8 cellular contexts compared by ENCODE assay signal in the genomic region with DNA sequence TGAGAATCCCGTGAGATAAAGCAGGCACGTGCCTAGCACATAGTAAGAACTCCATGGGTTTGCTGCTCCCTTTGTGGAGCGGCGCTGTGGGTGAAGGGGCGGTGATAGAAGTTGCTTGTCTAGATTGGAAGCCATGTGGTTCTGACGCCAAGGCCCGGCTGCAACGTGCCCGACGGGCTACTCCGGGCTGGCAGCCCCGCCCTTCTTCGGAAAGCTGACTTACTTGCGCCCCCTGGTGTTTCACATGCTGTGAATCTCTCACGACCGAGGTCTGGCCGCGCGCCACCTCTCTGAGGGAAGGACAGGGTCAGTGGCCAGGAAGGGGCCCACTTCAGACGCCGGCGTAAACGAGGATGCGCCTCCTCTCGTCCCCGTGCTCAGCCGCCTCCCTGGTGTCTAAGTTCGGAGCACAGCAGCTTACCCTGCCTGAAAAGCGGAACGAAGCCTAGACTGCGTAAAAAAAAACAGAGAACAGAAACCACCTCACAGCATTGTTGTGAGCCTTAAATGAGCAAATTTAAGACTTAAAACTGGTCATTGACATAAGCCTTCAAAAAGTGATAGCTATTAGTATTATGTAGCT. TPM values are rescaled to one million over a fixed set of nuclear protein-coding genes. Genes with fewer than 3 reads are reported as not detected.
DNase-seq lines count a peak whose midpoint lies in the region; ATAC-seq, FAIRE-seq and TF ChIP-seq lines count a peak whose summit lies in the region.

No MANE protein-coding gene starts in this region.

- peaks cover 12 to 24% of the 10 kb centered on the region in 2 donors for H3K27me3 Mint-ChIP-seq in T-cell

- H3K27ac Mint-ChIP-seq in T-cell = peak overlapping the region; percentile 36 to 40

- no peaks in the 10 kb centered on the region for H3K9me3 ChIP-seq in psoas muscle

- peak overlapping the region; percentile 71 to 74 (median 72) for H3K4me3 Mint-ChIP-seq in T-cell

- WGBS in psoas muscle, 3 donors = 1 to 3% (median 2%) methylated on average over 26 to 31 of the region's 31 CpGs
- under 1% methylated on average over 31 of the region's 31 CpGs for WGBS in urinary bladder

- H3K9me3 Mint-ChIP-seq in T-cell = no peaks in the 10 kb centered on the region

- peak overlapping the region; percentile 46 for H3K27ac ChIP-seq in psoas muscle
- peak overlapping the region; percentile 2 for H3K27ac ChIP-seq in urinary bladder (ENCODE audit: low read depth)

- DNase-seq in GM12892 (ENCODE audit: insufficient read length) (peak; percentile 53), NCI-H1436 treated with DMSO at 0.1 percent for 48 hours (lab: John Stamatoyannopoulos, UW) (peak; percentile 52), T-cell (peak; percentile 56 to 84 (median 77)), amniotic epithelial cell (ENCODE audit: low read depth) (peak; percentile 90), left cardiac atrium (peak; percentile 98), psoas muscle (peak; percentile 95 to 97)

- ATAC-seq in HG02852 (IDR thresholded peaks at IDR 0.05; ENCODE audit: unreplicated experiment) (peak; percentile 86), T-cell (replicated peaks in 1 of 4) (peak; percentile 91 to 96 (median 94)), left cardiac atrium (peak; percentile 92 to 93), psoas muscle (peak; percentile 93 to 99 (median 96))

- H3K4me3 ChIP-seq in psoas muscle (peak overlapping the region; percentile 59), urinary bladder (ENCODE audit: low read depth, low read length) (no peak overlapping the region)

- no peaks in the 10 kb centered on the region for H3K36me3 Mint-ChIP-seq in T-cell

- POLR2A ChIA-PET in T-cell (lab: Charles Lee) = interaction anchor here in 1 of 2 donors (0.6 to 0.9 kb wide), 2 partner anchors 67 to 75 kb away, joined by 3 to 5 read pairs; no protein-coding TSS in a partner anchor

- peak; percentile 91 for FAIRE-seq in GM12892 (lab: Jason Lieb, UNC)

- no peaks in the 10 kb centered on the region for H3K36me3 ChIP-seq in psoas muscle (ENCODE audit: insufficient read depth in 1 of 2, low read depth in 1 of 2)
- H3K36me3 ChIP-seq in urinary bladder (ENCODE audit: insufficient read depth) = no peaks in the 10 kb centered on the region

- intact Hi-C loops in left cardiac atrium (cut with DNase I) = loop anchor here (1.0 to 2.0 kb wide), 2 partner anchors 75 kb away; no protein-coding TSS in a partner anchor
- intact Hi-C loops in psoas muscle (cut with DNase I) = loop anchor here (1.0 to 2.0 kb wide), 2 partner anchors 73 to 75 kb away; no protein-coding TSS in a partner anchor

- H3K27me3 ChIP-seq in psoas muscle (ENCODE audit: insufficient read depth in 3 of 3, low read length in 2 of 3) = no peaks in the 10 kb centered on the region

- peak; percentile 88 for TF ChIP-seq CTCF in psoas muscle (IDR thresholded peaks at IDR 0.05)

- TF ChIP-seq POLR2A in GM12892 (IDR thresholded peaks at IDR 0.05; ENCODE audit: low read depth, low read length) = peak; percentile 46; the same call in 1 of the 2 replicates

- CTCF ChIA-PET in T-cell (lab: Charles Lee) = interaction anchor here (0.5 to 2.9 kb wide), 13 partner anchors 9 to 949 kb away, joined by 3 to 33 read pairs (median 5); no protein-coding TSS in a partner anchor

- H3K4me1 Mint-ChIP-seq in T-cell = peaks cover 9 to 13% (median 12%) of the 10 kb centered on the region in 3 donors

- H3K4me1 ChIP-seq in psoas muscle = no peaks in the 10 kb centered on the region
- H3K4me1 ChIP-seq in urinary bladder (ENCODE audit: insufficient read depth) = no peaks in the 10 kb centered on the region

RNA-seq across cellular contexts. Expression of a gene that starts 42.6 kb away (rescaled TPM):
- polyA plus RNA-seq in GM12892 (2012; ENCODE audit: missing spikeins) = 0.36 TPM
- under 1 TPM; 0.23 to 0.86 (median 0.47) TPM for total RNA-seq in T-cell
- 1 to 10 TPM; 4.0 to 4.7 TPM for total RNA-seq in left cardiac atrium
- total RNA-seq in psoas muscle = under 1 TPM; 0.32 to 0.86 (median 0.43) TPM
- polyA plus RNA-seq in psoas muscle = under 1 TPM; 0.18 to 0.40 (median 0.39) TPM
- 55.2 TPM for total RNA-seq in urinary bladder
- polyA plus RNA-seq in urinary bladder = 9.1 TPM
